ENCODE assay signal across 30 cellular contexts in genomic region chr7:79822620-79823240, GRCh38.
DNase-seq lines count a peak whose midpoint lies in the region; ATAC-seq and TF ChIP-seq lines count a peak whose summit lies in the region.
"Had no signal": no experiment of that assay in that cellular context is flagged by ENCODE, and none has a peak within 500 bp of the region (broad histone marks: within the 10 kb centered on the region; RNA-seq: fewer than 3 reads in every experiment).

No MANE protein-coding gene starts in this region.

- CTCF ChIA-PET in CD8-positive, alpha-beta memory T cell (lab: Charles Lee) = no interaction called here
- CTCF ChIA-PET in MCF 10A (lab: Yijun Ruan, JAX) = no interaction called here

- TF ChIP-seq CTCF in fibroblast of the aortic adventitia (IDR thresholded peaks at IDR 0.05; ENCODE audit: insufficient read depth, low read length) = no peak
- TF ChIP-seq CTCF in MCF 10A (IDR thresholded peaks at IDR 0.05; ENCODE audit: unreplicated experiment) = no peak

- no peaks in the 10 kb centered on the region for H3K4me1 Mint-ChIP-seq in CD8-positive, alpha-beta memory T cell
- H3K4me1 Mint-ChIP-seq in MCF 10A (ENCODE audit: insufficient read depth, unreplicated experiment) = no peaks in the 10 kb centered on the region
- H3K4me1 Mint-ChIP-seq: activated B cell treated with CpG ODN at 0.5 μM for 24 hours; activated CD8-positive, alpha-beta memory T cell treated with anti-CD3 and anti-CD28 coated beads, Interleukin-2, amount 10 ng/mL, durations not matched to agents 7 days and 5 days; CD4-positive, CD25-positive, alpha-beta regulatory T cell had no signal

- ATAC-seq in GM18909 (IDR thresholded peaks at IDR 0.05; ENCODE audit: poor library complexity, unreplicated experiment) = no peak
- ATAC-seq: activated CD8-positive, alpha-beta memory T cell treated with anti-CD3 and anti-CD28 coated beads, Interleukin-2, amount 10 ng/mL, durations not matched to agents 7 days and 5 days; foreskin keratinocyte; left cardiac atrium; right lobe of liver had no signal

- no peaks in the 10 kb centered on the region for H3K4me1 ChIP-seq in CD8-positive, alpha-beta memory T cell (ENCODE audit: insufficient read depth, low read length)
- H3K4me1 ChIP-seq: adrenal gland, foreskin keratinocyte, neural progenitor cell, right lobe of liver, upper lobe of left lung had no signal

- H3K9me3 Mint-ChIP-seq in CD8-positive, alpha-beta memory T cell = peaks cover 0 to 20% (median 7%) of the 10 kb centered on the region in 5 donors
- H3K9me3 Mint-ChIP-seq in MCF 10A (ENCODE audit: unreplicated experiment) = no peaks in the 10 kb centered on the region
- H3K9me3 Mint-ChIP-seq: activated B cell treated with CpG ODN at 0.5 μM for 24 hours, neural progenitor cell had no signal

- H3K36me3 Mint-ChIP-seq in CD8-positive, alpha-beta memory T cell = no peaks in the 10 kb centered on the region
- no peaks in the 10 kb centered on the region for H3K36me3 Mint-ChIP-seq in MCF 10A (ENCODE audit: insufficient read depth, unreplicated experiment)
- H3K36me3 Mint-ChIP-seq: activated CD8-positive, alpha-beta memory T cell treated with anti-CD3 and anti-CD28 coated beads, Interleukin-2, amount 10 ng/mL, durations not matched to agents 7 days and 5 days; CD4-positive, CD25-positive, alpha-beta regulatory T cell; neural progenitor cell had no signal

- no peaks in the 10 kb centered on the region for H3K9me3 ChIP-seq in CD8-positive, alpha-beta memory T cell (ENCODE audit: low read length)
- H3K9me3 ChIP-seq: adrenal gland, right lobe of liver, upper lobe of left lung had no signal

- H3K27me3 Mint-ChIP-seq in CD8-positive, alpha-beta memory T cell = no peaks in the 10 kb centered on the region
- peaks cover 92% of the 10 kb centered on the region for H3K27me3 Mint-ChIP-seq in MCF 10A (ENCODE audit: insufficient read depth, unreplicated experiment)
- H3K27me3 Mint-ChIP-seq: activated B cell treated with CpG ODN at 0.5 μM for 24 hours; activated CD8-positive, alpha-beta memory T cell treated with anti-CD3 and anti-CD28 coated beads, Interleukin-2, amount 10 ng/mL, durations not matched to agents 7 days and 5 days; CD4-positive, CD25-positive, alpha-beta regulatory T cell had no signal

- no peak overlapping the region for H3K27ac Mint-ChIP-seq in CD8-positive, alpha-beta memory T cell
- H3K27ac Mint-ChIP-seq in MCF 10A (ENCODE audit: low read depth, unreplicated experiment) = no peak overlapping the region
- H3K27ac Mint-ChIP-seq: activated B cell treated with CpG ODN at 0.5 μM for 24 hours; activated CD8-positive, alpha-beta memory T cell treated with anti-CD3 and anti-CD28 coated beads, Interleukin-2, amount 10 ng/mL, durations not matched to agents 7 days and 5 days; CD4-positive, CD25-positive, alpha-beta regulatory T cell; neural progenitor cell had no signal

- intact Hi-C loops in MCF 10A (cut with micrococcal nuclease) = no loop called here

- no peaks in the 10 kb centered on the region for H3K36me3 ChIP-seq in CD8-positive, alpha-beta memory T cell (ENCODE audit: insufficient read depth, low read length)
- H3K36me3 ChIP-seq: adrenal gland, neural progenitor cell, right lobe of liver, upper lobe of left lung had no signal

- no peak overlapping the region for H3K4me3 ChIP-seq in fibroblast of the aortic adventitia (ENCODE audit: low read depth, low read length)
- H3K4me3 ChIP-seq in CD8-positive, alpha-beta memory T cell (ENCODE audit: low read length) = no peak overlapping the region
- H3K4me3 ChIP-seq: adrenal gland, neural progenitor cell, right lobe of liver, upper lobe of left lung had no signal

- DNase-seq in NCI-H1694 (lab: John Stamatoyannopoulos, UW) = peak; percentile 6
- peak; percentile 78 for DNase-seq in SK-N-DZ (ENCODE audit: low spot score)
- peak; percentile 14 for DNase-seq in fibroblast of the aortic adventitia (ENCODE audit: low read depth)
- no peak for DNase-seq in CD8-positive, alpha-beta memory T cell
- no peak for DNase-seq in MCF 10A (ENCODE audit: unreplicated experiment)
- DNase-seq in A172 (ENCODE audit: low spot score) = no peak
- DNase-seq: activated B cell treated with CpG ODN at 0.5 μM for 24 hours; activated CD4-positive, alpha-beta T cell treated with anti-CD3 and anti-CD28 coated beads, Interleukin-2, amount 50 U/mL, for 1 hour; activated CD8-positive, alpha-beta memory T cell treated with anti-CD3 and anti-CD28 coated beads, Interleukin-2, amount 10 ng/mL, durations not matched to agents 7 days and 5 days; activated naive CD4-positive, alpha-beta T cell; activated T-cell treated with anti-CD3 and anti-CD28 coated beads, Interleukin-2, amount 50 U/mL, for 48 hours; adrenal gland; CD4-positive, CD25-positive, alpha-beta regulatory T cell; effector CD8-positive, alpha-beta T cell; EL; foreskin keratinocyte; H7; left cardiac atrium; mammary epithelial cell; NCI-H1105 treated with DMSO at 0.1 percent for 48 hours; NCI-H2081 treated with DMSO at 0.1 percent for 48 hours; NCI-H510A; posterior cingulate gyrus; right lobe of liver; SHP77; stimulated activated CD4-positive, alpha-beta T cell treated with anti-CD3 and anti-CD28 coated beads, Interleukin-12 subunit alpha, Interleukin-12 subunit beta, amount 100 ng/mL, for 4 hours; stimulated activated CD4-positive, alpha-beta T cell treated with anti-CD3 and anti-CD28 coated beads, Interleukin-4, amount 100 ng/mL, for 1 hour; upper lobe of left lung had no signal

- H3K27ac ChIP-seq in CD8-positive, alpha-beta memory T cell (ENCODE audit: low read depth, low read length) = no peak overlapping the region
- H3K27ac ChIP-seq: adrenal gland, foreskin keratinocyte, neural progenitor cell, right lobe of liver, upper lobe of left lung had no signal

- no peak overlapping the region for H3K4me3 Mint-ChIP-seq in CD8-positive, alpha-beta memory T cell
- no peak overlapping the region for H3K4me3 Mint-ChIP-seq in MCF 10A (ENCODE audit: unreplicated experiment)
- H3K4me3 Mint-ChIP-seq: activated B cell treated with CpG ODN at 0.5 μM for 24 hours; activated CD8-positive, alpha-beta memory T cell treated with anti-CD3 and anti-CD28 coated beads, Interleukin-2, amount 10 ng/mL, durations not matched to agents 7 days and 5 days; CD4-positive, CD25-positive, alpha-beta regulatory T cell; neural progenitor cell had no signal

- no peaks in the 10 kb centered on the region for H3K27me3 ChIP-seq in CD8-positive, alpha-beta memory T cell (ENCODE audit: insufficient read depth, low read length, poor library complexity, severe bottlenecking)
- H3K27me3 ChIP-seq: neural progenitor cell, right lobe of liver, upper lobe of left lung had no signal

- no TSS peak for BruUV-seq in MCF 10A (replicated peaks; lab: Mats Ljungman, UMichigan)

- POLR2A ChIA-PET in CD8-positive, alpha-beta memory T cell (lab: Charles Lee) = no interaction called here
- POLR2A ChIA-PET in MCF 10A (lab: Yijun Ruan, JAX) = no interaction called here

Comparison
In these comparisons a context has a peak if more than half of its experiments do, and no peak if none do; other contexts are left out.
1. DNase-seq: peak in NCI-H1694 (single experiment), SK-N-DZ (single experiment) and fibroblast of the aortic adventitia (single experiment); none in CD8-positive, alpha-beta memory T cell (0 of 5), MCF 10A (single experiment) and A172 (single experiment).